In genomic region chr10:98466916-98467505, GRCh38 we compare ENCODE assay signal across 11 cellular contexts. TPM values are rescaled to one million over a fixed set of nuclear protein-coding genes. Genes with fewer than 3 reads are reported as not detected.
DNase-seq lines count a peak whose midpoint lies in the region; ATAC-seq and TF ChIP-seq lines count a peak whose summit lies in the region.
"Had no signal": no experiment of that assay in that cellular context is flagged by ENCODE, and none has a peak within 500 bp of the region (broad histone marks: within the 10 kb centered on the region; RNA-seq: fewer than 3 reads in every experiment).

No MANE protein-coding gene starts in this region.

- no peaks in the 10 kb centered on the region for H3F3A ChIP-seq in MM.1S (ENCODE audit: insufficient read depth, low read length)

- in situ Hi-C loops in brain microvascular endothelial cell (cut with HindIII; ENCODE audit: low pct_ligation_motif_present, low sequenced_read_pairs): no loop called here

- H3K9ac ChIP-seq in MM.1S (ENCODE audit: low read length) (peak overlapping the region; percentile 52; the same call in 1 of the 2 replicates), skeletal muscle satellite cell (ENCODE audit: low read depth, low read length) (peak overlapping the region; percentile 35)

- H3K4me1 ChIP-seq in MM.1S (ENCODE audit: low read length) (peaks cover 5% of the 10 kb centered on the region), skeletal muscle satellite cell (ENCODE audit: control insufficient read depth, insufficient read depth, low read length) (peaks cover 6% of the 10 kb centered on the region), upper lobe of left lung (peaks cover 3 to 13% (median 7%) of the 10 kb centered on the region in 4 donors), upper lobe of right lung (peaks cover 7% of the 10 kb centered on the region)

- no peaks in the 10 kb centered on the region for H3K9me3 ChIP-seq in MM.1S (replicated peaks; ENCODE audit: insufficient read depth, low read length)
- no peaks in the 10 kb centered on the region for H3K9me3 ChIP-seq in skeletal muscle satellite cell (replicated peaks; ENCODE audit: low read length)
- no peaks in the 10 kb centered on the region for H3K9me3 ChIP-seq in upper lobe of left lung
- no peaks in the 10 kb centered on the region for H3K9me3 ChIP-seq in upper lobe of right lung
- H3K9me3 ChIP-seq: esophagus muscularis mucosa, ovary, thoracic aorta had no signal

- no peaks in the 10 kb centered on the region for H3K79me2 ChIP-seq in MM.1S (ENCODE audit: low read length)

- 66 to 69% methylated on average over 14 of the region's 14 CpGs for WGBS in upper lobe of left lung, 2 donors

- TF ChIP-seq POLR2A in upper lobe of left lung (IDR thresholded peaks at IDR 0.05): no peak

- peak overlapping the region; percentile 76 for H3K4me3 ChIP-seq in MM.1S (ENCODE audit: low read length)
- H3K4me3 ChIP-seq in coronary artery: peak overlapping the region; percentile 83
- no peak overlapping the region for H3K4me3 ChIP-seq in skeletal muscle satellite cell (ENCODE audit: low read length)
- H3K4me3 ChIP-seq in upper lobe of left lung: no peak overlapping the region
- H3K4me3 ChIP-seq in brain microvascular endothelial cell (ENCODE audit: low read depth, low read length): no peak overlapping the region
- no peak overlapping the region for H3K4me3 ChIP-seq in upper lobe of right lung

- no peaks in the 10 kb centered on the region for H3K9me2 ChIP-seq in MM.1S (replicated peaks; ENCODE audit: insufficient read depth, low read length)

- peak in 1 of 2 donors; percentile 5 for ATAC-seq in activated T-cell treated with anti-CD3 and anti-CD28 coated beads, Interleukin-2, amount 50 U/mL, for 72 hours (replicated peaks in 1 of 2)
- ATAC-seq in upper lobe of left lung (ENCODE audit: low FRiP score in 2 of 2) (no peak), upper lobe of right lung (no peak)

- no peak for DNase-seq in activated T-cell treated with anti-CD3 and anti-CD28 coated beads, Interleukin-2, amount 50 U/mL, for 72 hours
- no peak for DNase-seq in activated T-cell treated with anti-CD3 and anti-CD28 coated beads for 4 hours
- DNase-seq in MM.1S: no peak
- DNase-seq in coronary artery (ENCODE audit: low spot score): no peak
- no peak for DNase-seq in upper lobe of left lung
- no peak for DNase-seq in brain microvascular endothelial cell
- DNase-seq in upper lobe of right lung: no peak

- H3K27ac Mint-ChIP-seq in activated T-cell treated with anti-CD3 and anti-CD28 coated beads, Interleukin-2, amount 50 U/mL, for 72 hours: no peak overlapping the region

- no peaks in the 10 kb centered on the region for H3K9me3 Mint-ChIP-seq in activated T-cell treated with anti-CD3 and anti-CD28 coated beads, Interleukin-2, amount 50 U/mL, for 72 hours

- intact Hi-C loops in upper lobe of right lung (cut with DNase I): loop anchor here (10.0 kb wide), 1 partner anchor 778 kb away; no protein-coding TSS in a partner anchor

- H3K4me1 Mint-ChIP-seq in activated T-cell treated with anti-CD3 and anti-CD28 coated beads, Interleukin-2, amount 50 U/mL, for 72 hours (ENCODE audit: low read depth): peaks cover 14% of the 10 kb centered on the region

- H3K4me2 ChIP-seq in MM.1S (ENCODE audit: low read depth, low read length) (peak overlapping the region; percentile 99), skeletal muscle satellite cell (ENCODE audit: low read length) (no peak overlapping the region)

- H3K4me3 Mint-ChIP-seq in activated T-cell treated with anti-CD3 and anti-CD28 coated beads, Interleukin-2, amount 50 U/mL, for 72 hours: peak overlapping the region; percentile 90 to 93

- H3K36me3 Mint-ChIP-seq in activated T-cell treated with anti-CD3 and anti-CD28 coated beads, Interleukin-2, amount 50 U/mL, for 72 hours (ENCODE audit: insufficient read depth in 2 of 2): no peaks in the 10 kb centered on the region

- H3K27ac ChIP-seq in MM.1S (ENCODE audit: low read length) (no peak overlapping the region), coronary artery (no peak overlapping the region), upper lobe of left lung (no peak overlapping the region), brain microvascular endothelial cell (no peak overlapping the region), upper lobe of right lung (no peak overlapping the region)
- H3K27ac ChIP-seq: esophagus muscularis mucosa, ovary, thoracic aorta had no signal

- no peaks in the 10 kb centered on the region for H4K20me1 ChIP-seq in MM.1S (ENCODE audit: insufficient read depth, low read length)

- TF ChIP-seq CTCF in MM.1S (IDR thresholded peaks at IDR 0.05; ENCODE audit: low read length) (no peak), coronary artery (IDR thresholded peaks at IDR 0.05) (no peak), upper lobe of left lung (IDR thresholded peaks at IDR 0.05) (no peak), brain microvascular endothelial cell (IDR thresholded peaks at IDR 0.05; ENCODE audit: low read depth, low read length, missing control alignments) (no peak), upper lobe of right lung (IDR thresholded peaks at IDR 0.05) (no peak)

- TF ChIP-seq EP300 in upper lobe of left lung (IDR thresholded peaks at IDR 0.05): no peak

- H3K27me3 ChIP-seq in MM.1S (replicated peaks; ENCODE audit: insufficient read depth, low read length) (no peaks in the 10 kb centered on the region), skeletal muscle satellite cell (ENCODE audit: control insufficient read depth, insufficient read depth, low read length) (peaks cover 28% of the 10 kb centered on the region), upper lobe of left lung (no peaks in the 10 kb centered on the region), brain microvascular endothelial cell (replicated peaks) (no peaks in the 10 kb centered on the region), upper lobe of right lung (no peaks in the 10 kb centered on the region)
- H3K27me3 ChIP-seq: esophagus muscularis mucosa, ovary had no signal

- no peaks in the 10 kb centered on the region for H3K36me3 ChIP-seq in MM.1S (replicated peaks; ENCODE audit: insufficient read depth, low read length)
- no peaks in the 10 kb centered on the region for H3K36me3 ChIP-seq in skeletal muscle satellite cell (ENCODE audit: insufficient read depth, low read length)
- no peaks in the 10 kb centered on the region for H3K36me3 ChIP-seq in upper lobe of left lung
- no peaks in the 10 kb centered on the region for H3K36me3 ChIP-seq in brain microvascular endothelial cell (replicated peaks)
- no peaks in the 10 kb centered on the region for H3K36me3 ChIP-seq in upper lobe of right lung
- H3K36me3 ChIP-seq: esophagus muscularis mucosa, ovary, thoracic aorta had no signal

- peaks cover 10% of the 10 kb centered on the region for H3K27me3 Mint-ChIP-seq in activated T-cell treated with anti-CD3 and anti-CD28 coated beads, Interleukin-2, amount 50 U/mL, for 72 hours (ENCODE audit: low read depth)

- peak overlapping the region; percentile 96 for H2AFZ ChIP-seq in MM.1S (ENCODE audit: low read length)

RNA-seq across cellular contexts. Expression of gene HPS1, which starts 20.3 kb away (rescaled TPM):
- 10 to 100 TPM; 58.5 to 62.1 TPM for total RNA-seq in activated T-cell treated with anti-CD3 and anti-CD28 coated beads, Interleukin-2, amount 50 U/mL, for 72 hours
- 26.6 and 35.5 TPM in 2 replicates for total RNA-seq in skeletal muscle satellite cell (2012; rRNA removed)
- total RNA-seq in upper lobe of left lung: 100 to 1,000 TPM in 2 of 6 donors, 10 to 100 TPM in 4; 45.8 to 103 (median 87.0) TPM
- 77.7 TPM for total RNA-seq in upper lobe of right lung

RNA-seq across cellular contexts. Expression of gene PYROXD2, which starts 52.0 kb away (rescaled TPM):
- total RNA-seq in activated T-cell treated with anti-CD3 and anti-CD28 coated beads, Interleukin-2, amount 50 U/mL, for 72 hours: 10 to 100 TPM in 1 of 2 donors, 1 to 10 TPM in 1; 6.7 to 10.4 TPM
- 3.9 and 6.1 TPM in 2 replicates for total RNA-seq in skeletal muscle satellite cell (2012; rRNA removed)
- total RNA-seq in upper lobe of left lung: 10 to 100 TPM in 3 of 6 donors, 1 to 10 TPM in 3; 6.5 to 29.3 (median 9.3) TPM
- 13.0 TPM for total RNA-seq in upper lobe of right lung

Comparison
In these comparisons a context has a peak if more than half of its experiments do, and no peak if none do; other contexts are left out.
1. H3K4me3 ChIP-seq: peak in MM.1S (single experiment) and coronary artery (single experiment); none in skeletal muscle satellite cell (single experiment), upper lobe of left lung (0 of 4), brain microvascular endothelial cell (single experiment) and upper lobe of right lung (single experiment).